Comparison of ENCODE assay signal across 1 cellular context in genomic region chr12:91893476-91893875, GRCh38.
TF ChIP-seq lines count a peak whose summit lies in the region.

No MANE protein-coding gene starts in this region.

TF ChIP-seq in HepG2, 621 proteins besides CTCF, POLR2A, EP300 and RAD21 (continued from another document):
- TF ChIP-seq NFAT5 (CRISPR knock-in tag; IDR thresholded peaks at IDR 0.05) (no peak), POLR2AphosphoS2 (IDR thresholded peaks at IDR 0.05; ENCODE audit: low read depth, low read length) (no peak), ATF7-NPFF (CRISPR knock-in tag; IDR thresholded peaks at IDR 0.05; ENCODE audit: low read depth) (no peak)
